ENCODE assay signal across 24 cellular contexts in the genomic region with DNA sequence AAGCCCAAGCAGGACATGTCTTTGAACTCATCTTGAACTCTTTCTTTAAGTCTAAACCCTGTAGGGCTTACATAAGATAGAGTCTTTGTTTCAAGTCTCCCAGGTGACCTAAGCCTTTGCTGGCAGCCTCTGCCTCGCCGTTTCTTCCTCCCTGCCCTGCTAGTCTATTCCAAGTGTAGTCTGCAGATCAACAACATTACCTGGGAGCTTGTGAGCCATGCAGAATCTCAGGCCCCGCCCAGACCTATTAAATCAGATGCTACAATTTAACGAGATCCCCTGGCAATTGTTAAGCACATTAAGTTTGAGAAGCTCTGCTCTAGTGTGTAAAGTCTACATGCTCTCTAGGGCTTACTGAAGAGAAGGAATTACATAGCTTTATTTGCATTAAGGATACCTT.
DNase-seq lines count a peak whose midpoint lies in the region; ATAC-seq and TF ChIP-seq lines count a peak whose summit lies in the region.
"Had no signal": no experiment of that assay in that cellular context is flagged by ENCODE, and none has a peak within 500 bp of the region (broad histone marks: within the 10 kb centered on the region; RNA-seq: fewer than 3 reads in every experiment).

No MANE protein-coding gene starts in this region.

- H3K36me3 Mint-ChIP-seq in WTC11: no peaks in the 10 kb centered on the region; the same call in 1 of the 2 replicates
- peaks cover 67% of the 10 kb centered on the region for H3K36me3 Mint-ChIP-seq in nephron progenitor cell (ENCODE audit: low read depth)
- H3K36me3 Mint-ChIP-seq: activated naive CD8-positive, alpha-beta T cell; CD8-positive, alpha-beta T cell; memory B cell had no signal

- H3K27ac Mint-ChIP-seq in WTC11 (peak overlapping the region; percentile 2; the same call in 1 of the 2 replicates), nephron progenitor cell (peak overlapping the region; percentile 18)
- H3K27ac Mint-ChIP-seq: activated naive CD8-positive, alpha-beta T cell; activated T-helper 2 cell treated with anti-CD3 and anti-CD28 coated beads, Interferon-gamma antibody, Interleukin-2, Interleukin-4, amounts not matched to agents 10 μg/mL and 5 μg/mL and 100 μg/mL, durations not matched to agents 14 hours and 24 hours and 36 hours; CD8-positive, alpha-beta T cell; memory B cell had no signal

- H3K4me3 Mint-ChIP-seq in WTC11 (no peak overlapping the region), nephron progenitor cell (no peak overlapping the region)
- H3K4me3 Mint-ChIP-seq: activated naive CD8-positive, alpha-beta T cell; CD8-positive, alpha-beta T cell; memory B cell had no signal

- no peaks in the 10 kb centered on the region for H3K9me3 Mint-ChIP-seq in WTC11
- no peaks in the 10 kb centered on the region for H3K9me3 Mint-ChIP-seq in nephron progenitor cell
- H3K9me3 Mint-ChIP-seq: activated T-helper 2 cell treated with anti-CD3 and anti-CD28 coated beads, Interferon-gamma antibody, Interleukin-2, Interleukin-4, amounts not matched to agents 10 μg/mL and 5 μg/mL and 100 μg/mL, durations not matched to agents 14 hours and 24 hours and 36 hours; CD8-positive, alpha-beta T cell; memory B cell had no signal

- peak; percentile 7 for DNase-seq in DMS 273 (lab: John Stamatoyannopoulos, UW; ENCODE audit: unreplicated experiment)
- DNase-seq in DMS 273 treated with DMSO at 0.1 percent for 48 hours (lab: John Stamatoyannopoulos, UW): no peak
- peak; percentile 41 for DNase-seq in NCI-H1436 treated with DMSO at 0.1 percent for 48 hours (lab: John Stamatoyannopoulos, UW)
- DNase-seq in WTC11 (ENCODE audit: low spot score): no peak
- DNase-seq in nephron progenitor cell: no peak
- no peak for DNase-seq in NCI-H2107 (lab: John Stamatoyannopoulos, UW)
- DNase-seq in MV-4-11 (lab: John Stamatoyannopoulos, UW): no peak
- DNase-seq in COLO829 (ENCODE audit: low spot score): no peak
- DNase-seq: activated CD4-positive, alpha-beta T cell treated with anti-CD3 and anti-CD28 coated beads, Interleukin-2, amount 50 U/mL, for 4 hours; activated CD8-positive, alpha-beta memory T cell treated with anti-CD3 and anti-CD28 coated beads, Interleukin-2, amount 50 U/mL, for 4 hours; AML-193; CD8-positive, alpha-beta T cell; cerebellar nuclear complex; gastrocnemius medialis; kidney glomerular epithelial cell; NCI-H146; retina; RPMI8226; stimulated activated CD4-positive, alpha-beta T cell treated with anti-CD3 and anti-CD28 coated beads, Interleukin-4, amount 100 ng/mL, for 1 hour; stimulated activated naive CD8-positive, alpha-beta T cell treated with anti-CD3 and anti-CD28 coated beads, Interleukin-15, Interleukin-2, amounts not matched to agents 100 U/mL and 50 U/mL, for 24 hours; thyroid gland had no signal

- H3K27me3 Mint-ChIP-seq in WTC11 (ENCODE audit: low read depth) (no peaks in the 10 kb centered on the region), nephron progenitor cell (ENCODE audit: low read depth, poor library complexity) (no peaks in the 10 kb centered on the region)
- H3K27me3 Mint-ChIP-seq: activated naive CD8-positive, alpha-beta T cell had no signal

- TF ChIP-seq CTCF in WTC11 (IDR thresholded peaks at IDR 0.05): no peak
- TF ChIP-seq CTCF in nephron progenitor cell (IDR thresholded peaks at IDR 0.05): no peak

- no peaks in the 10 kb centered on the region for H3K4me1 Mint-ChIP-seq in WTC11
- peaks cover 11% of the 10 kb centered on the region for H3K4me1 Mint-ChIP-seq in nephron progenitor cell
- H3K4me1 Mint-ChIP-seq: memory B cell had no signal

- POLR2A ChIA-PET in WTC11 (lab: Charles Lee): no interaction called here

- peak; percentile 46 for ATAC-seq in WTC11
- ATAC-seq: CD8-positive, alpha-beta T cell; gastrocnemius medialis; stimulated activated naive CD8-positive, alpha-beta T cell treated with anti-CD3 and anti-CD28 coated beads, Interleukin-15, Interleukin-2, amounts not matched to agents 100 U/mL and 50 U/mL, for 24 hours had no signal

- CTCF ChIA-PET in WTC11 (lab: Charles Lee): no interaction called here

TF ChIP-seq in WTC11, 78 proteins besides CTCF, POLR2A, EP300 and RAD21:
- TF ChIP-seq, protein P1, sequence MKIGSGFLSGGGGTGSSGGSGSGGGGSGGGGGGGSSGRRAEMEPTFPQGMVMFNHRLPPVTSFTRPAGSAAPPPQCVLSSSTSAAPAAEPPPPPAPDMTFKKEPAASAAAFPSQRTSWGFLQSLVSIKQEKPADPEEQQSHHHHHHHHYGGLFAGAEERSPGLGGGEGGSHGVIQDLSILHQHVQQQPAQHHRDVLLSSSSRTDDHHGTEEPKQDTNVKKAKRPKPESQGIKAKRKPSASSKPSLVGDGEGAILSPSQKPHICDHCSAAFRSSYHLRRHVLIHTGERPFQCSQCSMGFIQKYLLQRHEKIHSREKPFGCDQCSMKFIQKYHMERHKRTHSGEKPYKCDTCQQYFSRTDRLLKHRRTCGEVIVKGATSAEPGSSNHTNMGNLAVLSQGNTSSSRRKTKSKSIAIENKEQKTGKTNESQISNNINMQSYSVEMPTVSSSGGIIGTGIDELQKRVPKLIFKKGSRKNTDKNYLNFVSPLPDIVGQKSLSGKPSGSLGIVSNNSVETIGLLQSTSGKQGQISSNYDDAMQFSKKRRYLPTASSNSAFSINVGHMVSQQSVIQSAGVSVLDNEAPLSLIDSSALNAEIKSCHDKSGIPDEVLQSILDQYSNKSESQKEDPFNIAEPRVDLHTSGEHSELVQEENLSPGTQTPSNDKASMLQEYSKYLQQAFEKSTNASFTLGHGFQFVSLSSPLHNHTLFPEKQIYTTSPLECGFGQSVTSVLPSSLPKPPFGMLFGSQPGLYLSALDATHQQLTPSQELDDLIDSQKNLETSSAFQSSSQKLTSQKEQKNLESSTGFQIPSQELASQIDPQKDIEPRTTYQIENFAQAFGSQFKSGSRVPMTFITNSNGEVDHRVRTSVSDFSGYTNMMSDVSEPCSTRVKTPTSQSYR (CRISPR knock-in tag; IDR thresholded peaks at IDR 0.05): no peak
- no peak for TF ChIP-seq FOXP1 (CRISPR knock-in tag; IDR thresholded peaks at IDR 0.05; ENCODE audit: borderline replicate concordance)

Comparison
In these comparisons a context has a peak if more than half of its experiments do, and no peak if none do; other contexts are left out.
1. DNase-seq: peak in DMS 273 (single experiment) and NCI-H1436 treated with DMSO at 0.1 percent for 48 hours (single experiment); none in DMS 273 treated with DMSO at 0.1 percent for 48 hours (single experiment), WTC11 (single experiment), nephron progenitor cell (single experiment), NCI-H2107 (single experiment), MV-4-11 (single experiment) and COLO829 (single experiment).